8 cellular contexts compared by ENCODE assay signal in the genomic region with DNA sequence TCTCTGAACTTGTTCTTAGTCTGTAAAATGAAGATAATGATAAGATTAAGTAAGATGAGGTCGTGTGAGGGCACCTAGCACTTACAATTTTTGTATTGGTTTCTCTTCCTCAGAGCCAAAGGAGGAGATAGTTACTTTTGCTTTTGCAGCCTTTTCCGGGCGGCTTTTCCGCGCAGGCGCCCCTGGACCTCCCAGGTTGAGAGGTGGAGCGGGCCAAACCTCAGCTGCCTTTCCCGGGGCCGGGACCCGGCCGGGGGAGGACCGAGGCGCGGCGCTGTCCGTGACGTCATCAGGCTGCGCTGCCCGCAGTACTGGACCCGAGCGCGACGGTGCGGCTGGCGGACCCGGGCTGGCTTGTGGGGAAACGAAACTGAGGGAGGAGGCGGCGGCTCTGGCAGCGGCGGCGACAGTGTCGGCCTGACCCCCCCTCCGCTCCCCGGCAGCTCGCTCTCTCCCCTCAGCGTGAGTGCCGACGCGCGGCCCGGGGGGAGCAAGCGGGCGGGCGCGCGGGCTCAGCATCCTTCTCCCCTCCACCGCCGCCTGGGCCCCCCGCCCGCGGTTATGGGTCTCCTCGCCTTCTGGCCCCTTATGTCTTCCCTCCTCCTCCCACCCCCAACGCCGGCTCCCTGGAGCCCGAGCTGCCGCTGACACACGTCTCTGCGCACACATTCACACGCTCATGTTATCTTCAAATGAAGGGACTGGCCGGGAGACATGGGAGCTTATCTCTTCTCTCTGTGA. TPM values are rescaled to one million over a fixed set of nuclear protein-coding genes. Genes with fewer than 3 reads are reported as not detected.
DNase-seq lines count a peak whose midpoint lies in the region; ATAC-seq, FAIRE-seq and TF ChIP-seq lines count a peak whose summit lies in the region.

TSS of gene CMTR1 (plus strand) at position 306 of the 741 bp plus-strand sequence. CDS start 2,409 bp downstream, outside the sequence.

- peak within 1 kb of the TSS; percentile 75 for H3K4me3 ChIP-seq in Caco-2 (ENCODE audit: low read depth, low read length)
- peak within 1 kb of the TSS; percentile 76 for H3K4me3 ChIP-seq in NT2/D1 (ENCODE audit: insufficient read length, low read depth)
- H3K4me3 ChIP-seq in endocrine pancreas (ENCODE audit: control insufficient read depth, insufficient read depth, low read length): peak within 1 kb of the TSS; percentile 96
- H3K4me3 ChIP-seq in mesenchymal stem cell (ENCODE audit: insufficient read depth in 1 of 2, low read depth in 1 of 2, low read length in 2 of 2): peak within 1 kb of the TSS; percentile 91 to 93

- POLR2A ChIA-PET in Caco-2 (lab: Charles Lee): no interaction called here

- no peak within 1 kb of the TSS for H2BK15ac ChIP-seq in mesenchymal stem cell (ENCODE audit: low read depth, poor library complexity, severe bottlenecking)

- H2AFZ ChIP-seq in mesenchymal stem cell (ENCODE audit: low read depth, low read length): peak within 1 kb of the TSS; percentile 68

- H4K91ac ChIP-seq in mesenchymal stem cell (ENCODE audit: low read length): peak within 1 kb of the TSS; percentile 61

- DNase-seq in Caco-2: peak; percentile 93 to 96
- peak; percentile 98 for DNase-seq in HTR-8/SVneo (ENCODE audit: insufficient read length, low spot score)
- peak; percentile 76 for DNase-seq in NT2/D1 (ENCODE audit: low read depth, low spot score)
- DNase-seq in activated CD8-positive, alpha-beta memory T cell treated with anti-CD3 and anti-CD28 coated beads, Interleukin-2, amount 10 ng/mL, durations not matched to agents 7 days and 5 days: peak; percentile 98
- DNase-seq in mesenchymal stem cell: peak; percentile 91
- peak; percentile 97 for DNase-seq in stimulated activated CD8-positive, alpha-beta memory T cell treated with anti-CD3 and anti-CD28 coated beads, Interleukin-12 subunit alpha, Interleukin-12 subunit beta, amount 100 ng/mL, for 4 hours (ENCODE audit: low read depth)

- H3K9ac ChIP-seq in NT2/D1 (ENCODE audit: insufficient read length, low read depth) (peak within 1 kb of the TSS; percentile 85), endocrine pancreas (ENCODE audit: control insufficient read depth, insufficient read depth, low read length) (peak within 1 kb of the TSS; percentile 86), mesenchymal stem cell (ENCODE audit: low read length) (peak within 1 kb of the TSS; percentile 97)

- peak within 1 kb of the TSS; percentile 46 for H3K27ac Mint-ChIP-seq in Caco-2 (ENCODE audit: unreplicated experiment)
- peak within 1 kb of the TSS; percentile 100 for H3K27ac Mint-ChIP-seq in activated CD8-positive, alpha-beta memory T cell treated with anti-CD3 and anti-CD28 coated beads, Interleukin-2, amount 10 ng/mL, durations not matched to agents 7 days and 5 days

- BruUV-seq in Caco-2 (replicated peaks; lab: Mats Ljungman, UMichigan): TSS peak; percentile 27

- TF ChIP-seq CTCF in Caco-2 (IDR thresholded peaks at IDR 0.05; ENCODE audit: insufficient read depth in 1 of 2, low read depth in 1 of 2, low read length in 1 of 2, severe bottlenecking in 1 of 2, unreplicated experiment in 1 of 2): no peak

- H3K9me3 ChIP-seq in Caco-2 (no peaks in the 10 kb centered on the region; the same call in 1 of the 2 replicates), NT2/D1 (ENCODE audit: insufficient read depth, low read length) (no peaks in the 10 kb centered on the region), endocrine pancreas (ENCODE audit: control insufficient read depth, low read length) (no peaks in the 10 kb centered on the region), mesenchymal stem cell (ENCODE audit: control insufficient read depth, low read length) (no peaks in the 10 kb centered on the region)

- peak within 1 kb of the TSS in 1 of 2 experiments; percentile 34 for H2BK12ac ChIP-seq in mesenchymal stem cell (ENCODE audit: low read length in 2 of 2)

- H3K23ac ChIP-seq in mesenchymal stem cell (ENCODE audit: low read length in 2 of 2): peak within 1 kb of the TSS in 1 of 2 experiments; percentile 68

- H3K36me3 Mint-ChIP-seq in Caco-2 (ENCODE audit: insufficient read depth, unreplicated experiment): peaks cover 15% of the 10 kb centered on the region
- H3K36me3 Mint-ChIP-seq in activated CD8-positive, alpha-beta memory T cell treated with anti-CD3 and anti-CD28 coated beads, Interleukin-2, amount 10 ng/mL, durations not matched to agents 7 days and 5 days: peaks cover 41% of the 10 kb centered on the region

- CTCF ChIA-PET in Caco-2 (lab: Charles Lee): interaction anchor here (1.5 kb wide), 1 partner anchor 51 kb away, joined by 3 read pairs; no protein-coding TSS in a partner anchor
- CTCF ChIA-PET in activated CD8-positive, alpha-beta memory T cell treated with anti-CD3 and anti-CD28 coated beads, Interleukin-2, amount 10 ng/mL, durations not matched to agents 7 days and 5 days (lab: Charles Lee): interaction anchor here (0.9 to 1.5 kb wide), 11 partner anchors 8 to 415 kb away, joined by 3 to 6 read pairs (median 3); partner anchors contain the start of genes TBC1D22B and TMEM217

- no peaks in the 10 kb centered on the region for H3K27me3 Mint-ChIP-seq in Caco-2 (ENCODE audit: insufficient read depth, unreplicated experiment)
- H3K27me3 Mint-ChIP-seq in activated CD8-positive, alpha-beta memory T cell treated with anti-CD3 and anti-CD28 coated beads, Interleukin-2, amount 10 ng/mL, durations not matched to agents 7 days and 5 days: peaks cover 8% of the 10 kb centered on the region

- peak within 1 kb of the TSS; percentile 52 to 89 for H3K18ac ChIP-seq in mesenchymal stem cell (ENCODE audit: low read depth in 1 of 2, low read length in 2 of 2)

- H3K4me3 Mint-ChIP-seq in Caco-2 (ENCODE audit: unreplicated experiment): peak within 1 kb of the TSS; percentile 73
- peak within 1 kb of the TSS; percentile 97 for H3K4me3 Mint-ChIP-seq in activated CD8-positive, alpha-beta memory T cell treated with anti-CD3 and anti-CD28 coated beads, Interleukin-2, amount 10 ng/mL, durations not matched to agents 7 days and 5 days

- WGBS in mesenchymal stem cell: under 1% methylated on average over 35 of the region's 61 CpGs

- no peaks in the 10 kb centered on the region for H3K9me3 Mint-ChIP-seq in Caco-2 (ENCODE audit: unreplicated experiment)
- H3K9me3 Mint-ChIP-seq in activated CD8-positive, alpha-beta memory T cell treated with anti-CD3 and anti-CD28 coated beads, Interleukin-2, amount 10 ng/mL, durations not matched to agents 7 days and 5 days (ENCODE audit: low read depth): no peaks in the 10 kb centered on the region

- peak within 1 kb of the TSS; percentile 31 for H3K27ac ChIP-seq in mesenchymal stem cell (ENCODE audit: low read length, poor library complexity, severe bottlenecking)

- H2BK120ac ChIP-seq in mesenchymal stem cell (ENCODE audit: low read depth, low read length): peak within 1 kb of the TSS; percentile 73

- H2BK5ac ChIP-seq in mesenchymal stem cell (ENCODE audit: low read depth, low read length, poor library complexity, severe bottlenecking): peak within 1 kb of the TSS; percentile 48

- H3K4ac ChIP-seq in mesenchymal stem cell (ENCODE audit: low read depth in 1 of 2, low read length in 2 of 2): peak within 1 kb of the TSS; percentile 75 to 82

- peak; percentile 97 for FAIRE-seq in HTR-8/SVneo (lab: Jason Lieb, UNC)

- H3K14ac ChIP-seq in mesenchymal stem cell (ENCODE audit: low read length in 2 of 2): peak within 1 kb of the TSS in 1 of 2 experiments; percentile 50

- H2AK5ac ChIP-seq in mesenchymal stem cell (ENCODE audit: low read length, severe bottlenecking): peak within 1 kb of the TSS; percentile 32

- H3K36me3 ChIP-seq in Caco-2 (ENCODE audit: control insufficient read depth, insufficient read depth, low read length) (peaks cover 3% of the 10 kb centered on the region; the same call in 1 of the 2 replicates), NT2/D1 (ENCODE audit: insufficient read depth, insufficient read length, low read length) (peaks cover 22% of the 10 kb centered on the region), endocrine pancreas (ENCODE audit: control insufficient read depth, insufficient read depth, low read length) (peaks cover 3% of the 10 kb centered on the region), mesenchymal stem cell (ENCODE audit: control insufficient read depth in 1 of 2, insufficient read depth in 2 of 2, low read depth in 1 of 2, low read length in 2 of 2) (peaks cover 6 to 18% of the 10 kb centered on the region in 2 experiments)

- H3K4me2 ChIP-seq in mesenchymal stem cell (ENCODE audit: low read length, poor library complexity, severe bottlenecking): peak within 1 kb of the TSS; percentile 98

- peaks cover 28% of the 10 kb centered on the region for H3K79me1 ChIP-seq in mesenchymal stem cell (replicated peaks; ENCODE audit: low read length, poor library complexity, severe bottlenecking)

- H4K8ac ChIP-seq in mesenchymal stem cell (ENCODE audit: low read length): peak within 1 kb of the TSS; percentile 97

- H3K4me1 ChIP-seq in Caco-2 (peaks cover 4% of the 10 kb centered on the region; the same call in 1 of the 2 replicates), NT2/D1 (ENCODE audit: insufficient read depth, insufficient read length) (peaks cover 2% of the 10 kb centered on the region), endocrine pancreas (ENCODE audit: control insufficient read depth, insufficient read depth, low read length) (peaks cover 6% of the 10 kb centered on the region), mesenchymal stem cell (ENCODE audit: control insufficient read depth, insufficient read depth, low read depth, low read length) (peaks cover 9% of the 10 kb centered on the region)

- ATAC-seq in GM21381 (IDR thresholded peaks at IDR 0.05; ENCODE audit: unreplicated experiment): peak; percentile 90
- peak; percentile 95 for ATAC-seq in activated CD8-positive, alpha-beta memory T cell treated with anti-CD3 and anti-CD28 coated beads, Interleukin-2, amount 10 ng/mL, durations not matched to agents 7 days and 5 days

- H3K27me3 ChIP-seq in Caco-2 (replicated peaks; ENCODE audit: control insufficient read depth, insufficient read depth, low read length) (no peaks in the 10 kb centered on the region), NT2/D1 (ENCODE audit: insufficient read depth, insufficient read length) (no peaks in the 10 kb centered on the region), endocrine pancreas (ENCODE audit: control insufficient read depth, insufficient read depth, low read length) (no peaks in the 10 kb centered on the region), mesenchymal stem cell (ENCODE audit: control insufficient read depth in 1 of 2, insufficient read depth in 1 of 2, low read length in 2 of 2) (no peaks in the 10 kb centered on the region)

- peaks cover 17% of the 10 kb centered on the region for H3K4me1 Mint-ChIP-seq in Caco-2 (ENCODE audit: low read depth, unreplicated experiment)
- peaks cover 45% of the 10 kb centered on the region for H3K4me1 Mint-ChIP-seq in activated CD8-positive, alpha-beta memory T cell treated with anti-CD3 and anti-CD28 coated beads, Interleukin-2, amount 10 ng/mL, durations not matched to agents 7 days and 5 days

- intact Hi-C loops in Caco-2 (cut with micrococcal nuclease; ENCODE audit: unreplicated experiment): loop anchor here (2.0 kb wide), 1 partner anchor 52 kb away; no protein-coding TSS in a partner anchor

RNA-seq across cellular contexts. Expression of gene CMTR1, which starts in this region (rescaled TPM):
- 40.0 and 40.8 TPM in 2 replicates for total RNA-seq in Caco-2 (2022)
- total RNA-seq in activated CD8-positive, alpha-beta memory T cell treated with anti-CD3 and anti-CD28 coated beads, Interleukin-2, amount 10 ng/mL, durations not matched to agents 7 days and 5 days: 100 to 1,000 TPM in 1 of 2 experiments, 10 to 100 TPM in 1; 83.9 to 120 TPM
- polyA plus RNA-seq in mesenchymal stem cell (2013, experiment 1 of 2): 12.7 TPM
- polyA plus RNA-seq in mesenchymal stem cell (2013, experiment 2 of 2): 13.0 TPM

Comparison
In these comparisons a context has a peak if more than half of its experiments do, and no peak if none do; other contexts are left out.
1. Peak in every context shown above with its lines: DNase-seq, ATAC-seq, H3K4me3 ChIP-seq and H3K27ac ChIP-seq.